ENCODE assay signal across 9 cellular contexts in the genomic region with DNA sequence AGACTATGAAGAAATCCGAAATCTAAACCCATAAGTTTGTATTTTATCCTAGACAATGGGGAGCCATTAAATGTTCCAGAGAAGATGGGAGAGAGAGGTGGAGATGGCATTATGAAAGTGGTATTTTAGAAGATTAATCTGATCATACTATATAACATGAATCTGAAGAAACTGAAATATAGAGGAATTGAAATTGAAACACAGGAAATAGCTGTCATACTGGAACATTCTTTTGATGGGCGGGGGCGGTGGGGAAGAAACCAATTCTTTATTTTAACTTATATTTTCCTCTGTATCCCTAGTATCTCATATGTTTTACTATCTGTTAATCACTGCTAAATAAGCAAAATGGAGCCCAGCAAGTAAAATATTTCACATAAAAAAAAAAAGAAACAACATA. TPM values are rescaled to one million over a fixed set of nuclear protein-coding genes. Genes with fewer than 3 reads are reported as not detected.
DNase-seq lines count a peak whose midpoint lies in the region; ATAC-seq, FAIRE-seq and TF ChIP-seq lines count a peak whose summit lies in the region.
"Had no signal": no experiment of that assay in that cellular context is flagged by ENCODE, and none has a peak within 500 bp of the region (broad histone marks: within the 10 kb centered on the region; RNA-seq: fewer than 3 reads in every experiment).

No MANE protein-coding gene starts in this region.

- no peak for TF ChIP-seq POLR2A in erythroblast (IDR thresholded peaks at IDR 0.05; ENCODE audit: low read length)

- dilution Hi-C loops in keratinocyte (cut with MboI; ENCODE audit: extremely low pct_ligation_motif_present, low sequenced_read_pairs) = no loop called here

- TF ChIP-seq CTCF in keratinocyte (optimal IDR thresholded peaks at IDR 0.05 in 1 of 3, IDR thresholded peaks at IDR 0.05 in 1 of 3, conservative IDR thresholded peaks at IDR 0.05 in 1 of 3; ENCODE audit: extremely low read depth in 1 of 3, insufficient read depth in 2 of 3, low read length in 3 of 3) (no peak), nephron progenitor cell (IDR thresholded peaks at IDR 0.05) (no peak)

- no peaks in the 10 kb centered on the region for H3K9me1 ChIP-seq in keratinocyte (ENCODE audit: control insufficient read depth, extremely low read depth, insufficient read depth, low read length)

- DNase-seq in activated CD4-positive, alpha-beta T cell treated with anti-CD3 and anti-CD28 coated beads, Interleukin-2, amount 10 ng/mL, durations not matched to agents 24 days and 14 days = no peak
- DNase-seq in keratinocyte (ENCODE audit: low read depth, low spot score) (no peak), nephron progenitor cell (no peak), DMS 273 treated with DMSO at 0.1 percent for 48 hours (lab: John Stamatoyannopoulos, UW) (no peak), erythroblast (lab: John Stamatoyannopoulos, UW) (no peak), AML-193 (lab: John Stamatoyannopoulos, UW) (no peak)
- DNase-seq: caudate nucleus had no signal

- H3K36me3 Mint-ChIP-seq in activated CD4-positive, alpha-beta T cell treated with anti-CD3 and anti-CD28 coated beads, Interleukin-2, amount 10 ng/mL, durations not matched to agents 24 days and 14 days (ENCODE audit: low read depth) = peaks cover 13% of the 10 kb centered on the region
- no peaks in the 10 kb centered on the region for H3K36me3 Mint-ChIP-seq in nephron progenitor cell (ENCODE audit: low read depth)

- no peaks in the 10 kb centered on the region for H4K20me1 ChIP-seq in keratinocyte (ENCODE audit: control insufficient read depth, extremely low read depth, insufficient read depth, low read length)

- peak overlapping the region; percentile 16 for H3K4me3 Mint-ChIP-seq in activated CD4-positive, alpha-beta T cell treated with anti-CD3 and anti-CD28 coated beads, Interleukin-2, amount 10 ng/mL, durations not matched to agents 24 days and 14 days
- no peak overlapping the region for H3K4me3 Mint-ChIP-seq in nephron progenitor cell

- no peaks in the 10 kb centered on the region for H3K9me3 Mint-ChIP-seq in activated CD4-positive, alpha-beta T cell treated with anti-CD3 and anti-CD28 coated beads, Interleukin-2, amount 10 ng/mL, durations not matched to agents 24 days and 14 days
- H3K9me3 Mint-ChIP-seq in nephron progenitor cell = no peaks in the 10 kb centered on the region

- peaks cover 47% of the 10 kb centered on the region for H3K4me1 Mint-ChIP-seq in activated CD4-positive, alpha-beta T cell treated with anti-CD3 and anti-CD28 coated beads, Interleukin-2, amount 10 ng/mL, durations not matched to agents 24 days and 14 days
- H3K4me1 Mint-ChIP-seq in nephron progenitor cell = peaks cover 29% of the 10 kb centered on the region

- H3K27me3 Mint-ChIP-seq in activated CD4-positive, alpha-beta T cell treated with anti-CD3 and anti-CD28 coated beads, Interleukin-2, amount 10 ng/mL, durations not matched to agents 24 days and 14 days = no peaks in the 10 kb centered on the region
- peaks cover 27% of the 10 kb centered on the region for H3K27me3 Mint-ChIP-seq in nephron progenitor cell (ENCODE audit: low read depth, poor library complexity)

- peak; percentile 49 for ATAC-seq in GM21447 (IDR thresholded peaks at IDR 0.05; ENCODE audit: unreplicated experiment)

- no peak for FAIRE-seq in keratinocyte (lab: Jason Lieb, UNC)

- H3K4me3 ChIP-seq in ACC112 (ENCODE audit: low read depth, low read length) = peak overlapping the region; percentile 2; the same call in 1 of the 2 replicates
- no peak overlapping the region for H3K4me3 ChIP-seq in keratinocyte (ENCODE audit: control insufficient read depth in 2 of 3, extremely low read depth in 1 of 3, insufficient read depth in 2 of 3, low read depth in 1 of 3, low read length in 3 of 3)

- H3K9ac ChIP-seq in keratinocyte (ENCODE audit: control insufficient read depth, extremely low read depth, insufficient read depth, low read length) = no peak overlapping the region

- H3K4me1 ChIP-seq in ACC112 (ENCODE audit: control insufficient read depth, insufficient read depth, low read length, unreplicated experiment) (peaks cover 31% of the 10 kb centered on the region), keratinocyte (ENCODE audit: control insufficient read depth, extremely low read depth, insufficient read depth, low read length) (peaks cover 18% of the 10 kb centered on the region)

- H3K79me2 ChIP-seq in ACC112 (ENCODE audit: control insufficient read depth, insufficient read depth, low read length, unreplicated experiment) (no peaks in the 10 kb centered on the region), keratinocyte (ENCODE audit: control insufficient read depth, insufficient read depth, low read length) (no peaks in the 10 kb centered on the region)

- intact Hi-C loops in activated CD4-positive, alpha-beta T cell treated with anti-CD3 and anti-CD28 coated beads, Interleukin-2, amount 10 ng/mL, durations not matched to agents 24 days and 14 days (cut with micrococcal nuclease) = loop anchor here (1.0 to 2.0 kb wide), 4 partner anchors 67 to 237 kb away; no protein-coding TSS in a partner anchor

- H2AFZ ChIP-seq in ACC112 (ENCODE audit: low read length, unreplicated experiment) (peak overlapping the region; percentile 29), keratinocyte (ENCODE audit: control insufficient read depth, low read length) (no peak overlapping the region)

- H3K27me3 ChIP-seq in ACC112 (ENCODE audit: insufficient read depth, low read length) (no peaks in the 10 kb centered on the region), keratinocyte (ENCODE audit: control insufficient read depth, extremely low read depth, insufficient read depth, low read length) (no peaks in the 10 kb centered on the region)

- H3K36me3 ChIP-seq in ACC112 (ENCODE audit: insufficient read depth, low read length) = no peaks in the 10 kb centered on the region
- no peaks in the 10 kb centered on the region for H3K36me3 ChIP-seq in keratinocyte (ENCODE audit: control insufficient read depth in 2 of 2, extremely low read depth in 1 of 2, insufficient read depth in 2 of 2, low read length in 2 of 2)

- H3K27ac ChIP-seq in ACC112 (ENCODE audit: low read depth, low read length) (peak overlapping the region; percentile 81), keratinocyte (ENCODE audit: control insufficient read depth, insufficient read depth, low read length) (no peak overlapping the region)

- peak overlapping the region; percentile 36 for H3K27ac Mint-ChIP-seq in activated CD4-positive, alpha-beta T cell treated with anti-CD3 and anti-CD28 coated beads, Interleukin-2, amount 10 ng/mL, durations not matched to agents 24 days and 14 days
- no peak overlapping the region for H3K27ac Mint-ChIP-seq in nephron progenitor cell

- H3K4me2 ChIP-seq in keratinocyte (ENCODE audit: control insufficient read depth, extremely low read depth, insufficient read depth, low read depth, low read length) = peak overlapping the region; percentile 35

- no peaks in the 10 kb centered on the region for H3K9me3 ChIP-seq in keratinocyte (ENCODE audit: control insufficient read depth, low read depth, low read length)

RNA-seq across cellular contexts. Expression of gene FOXN3, which starts 27.0 kb away (rescaled TPM):
- total RNA-seq in activated CD4-positive, alpha-beta T cell treated with anti-CD3 and anti-CD28 coated beads, Interleukin-2, amount 10 ng/mL, durations not matched to agents 24 days and 14 days = 80.0 and 85.2 TPM in 2 replicates
- 10.1 to 10.6 TPM (median 10.2 TPM) in 3 replicates for polyA plus RNA-seq in keratinocyte
- polyA plus RNA-seq in keratinocyte (2011; ENCODE audit: low read depth) = 5.7 TPM
- 11.2 and 11.5 TPM in 2 replicates for polyA plus RNA-seq in keratinocyte (2011; cell fraction: cytosol; rRNA removed)
- polyA plus RNA-seq in keratinocyte (2011; cell fraction: nucleus; rRNA removed) = 10.5 and 13.4 TPM in 2 replicates
- polyA plus RNA-seq in keratinocyte (2012; ENCODE audit: low replicate concordance) = 8.1 and 9.7 TPM in 2 replicates
- polyA minus RNA-seq in keratinocyte = 27.5 to 28.6 TPM (median 28.3 TPM) in 3 replicates
- 14.6 TPM for polyA minus RNA-seq in keratinocyte (2011; cell fraction: cytosol; rRNA and poly(A)+ RNA removed)
- 29.0 and 31.9 TPM in 2 replicates for polyA minus RNA-seq in keratinocyte (2011; cell fraction: nucleus; rRNA and poly(A)+ RNA removed)
